Comparison of ENCODE assay signal across 9 cellular contexts in the genomic region with DNA sequence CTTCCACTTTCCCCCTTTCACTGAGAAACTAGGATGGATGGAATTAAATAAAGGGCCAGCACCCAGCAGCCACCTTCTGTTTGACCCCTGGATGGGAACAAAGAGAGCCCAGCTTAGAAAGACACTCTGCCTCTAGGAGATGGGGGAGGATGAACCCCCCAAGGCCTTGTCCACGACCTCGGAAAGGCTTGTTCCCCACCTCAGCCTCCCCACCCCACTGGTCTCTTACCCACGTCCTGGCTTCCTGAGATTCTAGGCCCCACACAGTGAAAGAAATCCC. TPM values are rescaled to one million over a fixed set of nuclear protein-coding genes. Genes with fewer than 3 reads are reported as not detected.
DNase-seq lines count a peak whose midpoint lies in the region; ATAC-seq and TF ChIP-seq lines count a peak whose summit lies in the region.
"Had no signal": no experiment of that assay in that cellular context is flagged by ENCODE, and none has a peak within 500 bp of the region (broad histone marks: within the 10 kb centered on the region; RNA-seq: fewer than 3 reads in every experiment).

No MANE protein-coding gene starts in this region.

- H3K4me3 Mint-ChIP-seq in naive thymus-derived CD8-positive, alpha-beta T cell: peak overlapping the region; percentile 69 to 89 (median 86)

- peaks cover 0 to 2% (median 0%) of the 10 kb centered on the region in 5 donors for H3K27me3 Mint-ChIP-seq in naive thymus-derived CD8-positive, alpha-beta T cell

- peak overlapping the region; percentile 97 for H3K4me2 ChIP-seq in BLaER1

- peak overlapping the region; percentile 94 to 100 (median 98) for H3K27ac Mint-ChIP-seq in naive thymus-derived CD8-positive, alpha-beta T cell

- DNase-seq in choroid plexus epithelial cell (ENCODE audit: low read depth): no peak
- DNase-seq in naive thymus-derived CD8-positive, alpha-beta T cell: no peak
- DNase-seq in sciatic nerve (ENCODE audit: low spot score): no peak
- DNase-seq in SK-N-DZ (ENCODE audit: low spot score): no peak
- DNase-seq in DMS53 (lab: John Stamatoyannopoulos, UW): no peak
- no peak for DNase-seq in effector CD8-positive, alpha-beta T cell (lab: John Stamatoyannopoulos, UW)
- DNase-seq: OCI-M1 had no signal

- H3K27me3 ChIP-seq in BLaER1: no peaks in the 10 kb centered on the region

- peaks cover 100% of the 10 kb centered on the region for H3K4me1 ChIP-seq in BLaER1

- no peaks in the 10 kb centered on the region for H3K9me3 Mint-ChIP-seq in naive thymus-derived CD8-positive, alpha-beta T cell

- no peaks in the 10 kb centered on the region for H3K9me3 ChIP-seq in BLaER1

- H3K4me3 ChIP-seq in BLaER1 (peak overlapping the region; percentile 64), choroid plexus epithelial cell (ENCODE audit: low read depth, low read length) (peak overlapping the region; percentile 43)

- ATAC-seq in HG03460 (IDR thresholded peaks at IDR 0.05; ENCODE audit: unreplicated experiment) (peak; percentile 10), sciatic nerve (no peak)
- no peak for ATAC-seq in naive thymus-derived CD8-positive, alpha-beta T cell

- H3K36me3 ChIP-seq in BLaER1: peaks cover 31% of the 10 kb centered on the region

- H3K4me1 Mint-ChIP-seq in naive thymus-derived CD8-positive, alpha-beta T cell: peaks cover 67 to 100% (median 97%) of the 10 kb centered on the region in 4 donors

- peaks cover 87% of the 10 kb centered on the region for H4K20me1 ChIP-seq in BLaER1

- H3K36me3 Mint-ChIP-seq in naive thymus-derived CD8-positive, alpha-beta T cell: peaks cover 0 to 14% (median 0%) of the 10 kb centered on the region in 3 donors

- intact Hi-C loops in sciatic nerve (cut with DNase I): no loop called here

- TF ChIP-seq CTCF in choroid plexus epithelial cell (conservative IDR thresholded peaks at IDR 0.05; ENCODE audit: low read depth, low read length): no peak

- POLR2A ChIA-PET in naive thymus-derived CD8-positive, alpha-beta T cell (lab: Charles Lee): interaction anchor here (0.8 to 5.6 kb wide), 6 partner anchors 9 to 73 kb away, joined by 3 to 47 read pairs (median 4); partner anchors contain the start of genes GSTO1 and ITPRIP

- H3K9ac ChIP-seq in BLaER1: peak overlapping the region; percentile 81

- peak overlapping the region; percentile 89 for H3K27ac ChIP-seq in BLaER1

RNA-seq across cellular contexts. Expression of gene ITPRIP, which starts 9.7 kb away (rescaled TPM):
- total RNA-seq in naive thymus-derived CD8-positive, alpha-beta T cell: 10 to 100 TPM; 14.2 to 16.0 TPM
- 10 to 100 TPM; 10.6 to 16.0 (median 15.6) TPM for polyA plus RNA-seq in naive thymus-derived CD8-positive, alpha-beta T cell
- total RNA-seq in sciatic nerve: 24.7 TPM
- polyA plus RNA-seq in SK-N-DZ (2014; cell fraction: cytosol; rRNA removed): 0.40 and 0.52 TPM in 2 replicates
- 0.04 and 0.88 TPM in 2 replicates for polyA plus RNA-seq in SK-N-DZ (2014; cell fraction: nucleus; rRNA removed)

RNA-seq across cellular contexts. Expression of gene CFAP58, which starts 25.1 kb away (rescaled TPM):
- not detected for total RNA-seq in naive thymus-derived CD8-positive, alpha-beta T cell
- polyA plus RNA-seq in naive thymus-derived CD8-positive, alpha-beta T cell: not detected
- total RNA-seq in sciatic nerve: 0.67 TPM
- 0.05 TPM in 1 of 2 replicates, not detected in the other for polyA plus RNA-seq in SK-N-DZ (2014; cell fraction: cytosol; rRNA removed)
- polyA plus RNA-seq in SK-N-DZ (2014; cell fraction: nucleus; rRNA removed): 0.07 TPM in 1 of 2 replicates, not detected in the other

RNA-seq across cellular contexts. Expression of gene GSTO2, which starts 59.6 kb away (rescaled TPM):
- 1 to 10 TPM; 1.4 to 1.5 TPM for total RNA-seq in naive thymus-derived CD8-positive, alpha-beta T cell
- 1 to 10 TPM in 2 of 3 donors, under 1 TPM in 1; 0.15 to 2.0 (median 1.1) TPM for polyA plus RNA-seq in naive thymus-derived CD8-positive, alpha-beta T cell
- 2.1 TPM for total RNA-seq in sciatic nerve
- 1.8 TPM in 1 of 2 replicates, not detected in the other for polyA plus RNA-seq in SK-N-DZ (2014; cell fraction: cytosol; rRNA removed)
- 0.76 TPM in 1 of 2 replicates, not detected in the other for polyA plus RNA-seq in SK-N-DZ (2014; cell fraction: nucleus; rRNA removed)
